Comparison of ENCODE assay signal across 2 cellular contexts in genomic region chr1:8687053-8687452, GRCh38.
TF ChIP-seq lines count a peak whose summit lies in the region.

No MANE protein-coding gene starts in this region.

TF ChIP-seq in HEK293, 187 proteins besides CTCF, POLR2A, EP300 and RAD21 (continued from another document):
- TF ChIP-seq ZNF48 (tag by site-specific recombination; IDR thresholded peaks at IDR 0.05) (no peak), TRIM28 (IDR thresholded peaks at IDR 0.05; ENCODE audit: borderline replicate concordance, low read length) (0 out of 2 replicates have a peak, but pooled peaks have one; percentile 14), BCL11A (tag by site-specific recombination; IDR thresholded peaks at IDR 0.05; ENCODE audit: low read depth) (no peak), ZNF133 (tag by site-specific recombination; IDR thresholded peaks at IDR 0.05) (no peak), PRDM10 (tag by site-specific recombination; IDR thresholded peaks at IDR 0.05) (peak; percentile 66), ZNF544 (tag by site-specific recombination; IDR thresholded peaks at IDR 0.05) (no peak), PRDM1 (tag by site-specific recombination; IDR thresholded peaks at IDR 0.05) (0 out of 2 replicates have a peak, but pooled peaks have one; percentile 14)

TF ChIP-seq in GM12878, 131 proteins besides CTCF, POLR2A, EP300 and RAD21 (continued from another document):
- TF ChIP-seq ZBTB4 (CRISPR knock-in tag; IDR thresholded peaks at IDR 0.05), result no peak
- 0 out of 2 replicates have a peak, but pooled peaks have one; percentile 18 for TF ChIP-seq ZNF687 (IDR thresholded peaks at IDR 0.05)
- TF ChIP-seq CUX1 (IDR thresholded peaks at IDR 0.05; ENCODE audit: insufficient replicate concordance, low read depth, low read length), result peak; percentile 40
- TF ChIP-seq WRNIP1 (IDR thresholded peaks at IDR 0.05; ENCODE audit: borderline replicate concordance, low read depth, low read length), result no peak
- TF ChIP-seq GATAD2B (conservative IDR thresholded peaks at IDR 0.05; ENCODE audit: low read depth), result 0 out of 2 replicates have a peak, but pooled peaks have one; percentile 31
- no peak for TF ChIP-seq CHD4 (IDR thresholded peaks at IDR 0.05)
- TF ChIP-seq NR2C1 (IDR thresholded peaks at IDR 0.05), result no peak
- no peak for TF ChIP-seq PBX3 (IDR thresholded peaks at IDR 0.05; ENCODE audit: insufficient replicate concordance, low read depth, low read length)
- TF ChIP-seq IKZF2 (IDR thresholded peaks at IDR 0.05), result 0 out of 4 replicates have a peak, but pooled peaks of 1 of the 2 experiments have one; percentile 12
- no peak for TF ChIP-seq CREM (IDR thresholded peaks at IDR 0.05; ENCODE audit: low read depth)
- no peak for TF ChIP-seq SPI1 (IDR thresholded peaks at IDR 0.05; ENCODE audit: borderline replicate concordance, insufficient read depth, low read depth, low read length)
- no peak for TF ChIP-seq MXI1 (IDR thresholded peaks at IDR 0.05; ENCODE audit: low read depth, low read length)
- peak; percentile 80 for TF ChIP-seq MEF2B (IDR thresholded peaks at IDR 0.05; ENCODE audit: partially characterized antibody, poor library complexity, severe bottlenecking)
- TF ChIP-seq TCF3 (IDR thresholded peaks at IDR 0.05; ENCODE audit: borderline replicate concordance, insufficient read depth, low read depth, low read length), result 0 out of 2 replicates have a peak, but pooled peaks have one; percentile 20
- no peak for TF ChIP-seq GABPA (IDR thresholded peaks at IDR 0.05; ENCODE audit: low read depth)
- no peak for TF ChIP-seq CBX3 (IDR thresholded peaks at IDR 0.05; ENCODE audit: borderline replicate concordance, low read depth)
- no peak for TF ChIP-seq NR2F1 (conservative IDR thresholded peaks at IDR 0.05)
- TF ChIP-seq CBFB (IDR thresholded peaks at IDR 0.05; ENCODE audit: low read depth), result no peak
- TF ChIP-seq SRF (IDR thresholded peaks at IDR 0.05; ENCODE audit: low read depth in 2 of 2, low read length in 2 of 2), result no peak
- no peak for TF ChIP-seq PRDM15 (CRISPR knock-in tag; IDR thresholded peaks at IDR 0.05)
- TF ChIP-seq FOXK2 (IDR thresholded peaks at IDR 0.05), result no peak
- peak in 1 of 2 experiments; percentile 18; a peak in 1 of 4 replicates for TF ChIP-seq BHLHE40 (IDR thresholded peaks at IDR 0.05; ENCODE audit: borderline replicate concordance in 1 of 2, low read depth in 2 of 2, low read length in 1 of 2)
- TF ChIP-seq SMAD5 (IDR thresholded peaks at IDR 0.05; ENCODE audit: low read depth), result no peak
- TF ChIP-seq EED (IDR thresholded peaks at IDR 0.05; ENCODE audit: low read depth), result 0 out of 2 replicates have a peak, but pooled peaks have one; percentile 24
